ENCODE assay signal across 8 cellular contexts in the genomic region with DNA sequence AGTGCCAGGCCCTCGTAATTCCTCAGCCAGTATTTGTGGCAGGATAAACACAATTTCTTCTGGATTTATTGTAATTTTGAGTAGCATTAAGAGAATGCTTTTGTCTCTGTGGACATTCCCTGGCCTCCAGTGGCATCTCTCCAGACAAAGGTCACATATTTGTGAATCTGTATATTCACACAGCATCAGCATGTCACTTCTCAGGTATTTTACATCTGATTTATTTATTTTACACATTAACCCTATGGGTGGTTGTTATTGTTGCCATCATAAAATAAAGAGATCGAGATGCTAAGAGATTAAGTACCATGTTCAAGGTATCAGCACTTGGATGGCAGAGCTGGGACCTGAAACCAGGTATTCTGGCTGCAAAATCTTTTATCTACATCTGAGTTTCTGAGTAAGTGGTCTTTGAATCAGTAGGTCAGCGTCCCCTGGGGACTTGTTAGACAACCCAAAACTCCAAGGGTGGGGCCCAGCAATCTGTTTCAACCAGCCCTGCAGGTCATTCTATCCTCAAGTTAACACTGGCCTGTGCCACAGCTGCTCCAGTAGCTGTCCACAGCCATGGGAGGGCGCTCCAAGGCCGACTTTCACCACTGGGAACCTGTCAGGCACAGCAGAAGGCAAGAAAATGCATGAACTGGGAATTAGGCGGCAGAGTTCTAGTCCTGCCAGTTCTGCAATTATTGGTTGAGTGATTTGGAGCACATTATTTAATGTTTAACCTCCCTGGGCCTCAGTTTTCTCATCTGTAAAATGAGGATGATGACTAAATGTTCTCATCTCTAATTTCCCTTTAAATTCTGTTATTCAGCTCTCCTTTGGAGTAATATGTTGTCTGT. TPM values are rescaled to one million over a fixed set of nuclear protein-coding genes. Genes with fewer than 3 reads are reported as not detected.
DNase-seq lines count a peak whose midpoint lies in the region; ATAC-seq and TF ChIP-seq lines count a peak whose summit lies in the region.

No MANE protein-coding gene starts in this region.

- H3K27me3 ChIP-seq in left lung: no peaks in the 10 kb centered on the region

- H3K4me1 ChIP-seq in left lung: peaks cover 0 to 25% of the 10 kb centered on the region in 2 donors

- H3K9me3 Mint-ChIP-seq in WTC11: peaks cover 6% of the 10 kb centered on the region
- peaks cover 5% of the 10 kb centered on the region for H3K9me3 Mint-ChIP-seq in central memory CD8-positive, alpha-beta T cell

- H3K27ac ChIP-seq in left lung: peak overlapping the region in 1 of 2 donors; percentile 70

- H3K4me3 ChIP-seq in left lung: no peak overlapping the region

- intact Hi-C loops in left lung (cut with DNase I): no loop called here

- H3K27ac Mint-ChIP-seq in WTC11: peak overlapping the region; percentile 85; the same call in 1 of the 2 replicates
- no peak overlapping the region for H3K27ac Mint-ChIP-seq in central memory CD8-positive, alpha-beta T cell (ENCODE audit: low read depth)

- H3K36me3 ChIP-seq in left lung: no peaks in the 10 kb centered on the region

- TF ChIP-seq CTCF in WTC11 (IDR thresholded peaks at IDR 0.05) (peak; percentile 85), left lung (IDR thresholded peaks at IDR 0.05) (peak; percentile 81 to 86)

- peak overlapping the region; percentile 75 for H3K4me3 Mint-ChIP-seq in WTC11
- no peak overlapping the region for H3K4me3 Mint-ChIP-seq in central memory CD8-positive, alpha-beta T cell

- CTCF ChIA-PET in WTC11 (lab: Charles Lee): interaction anchor here (0.7 to 4.8 kb wide), 18 partner anchors 9 to 735 kb away, joined by 3 to 72 read pairs (median 4); partner anchors contain the start of gene RBKS

- peaks cover under 1% of the 10 kb centered on the region for H3K27me3 Mint-ChIP-seq in WTC11 (ENCODE audit: low read depth)
- H3K27me3 Mint-ChIP-seq in central memory CD8-positive, alpha-beta T cell: peaks cover 19% of the 10 kb centered on the region

- ATAC-seq in WTC11 (peak; percentile 87), left lung (peak; percentile 94)
- ATAC-seq in central memory CD8-positive, alpha-beta T cell (replicated peaks; ENCODE audit: extremely low read depth, poor library complexity, severe bottlenecking): no peak

- peaks cover 0 to 7% of the 10 kb centered on the region in 2 donors for H3K9me3 ChIP-seq in left lung

- H3K36me3 Mint-ChIP-seq in WTC11: peaks cover 2% of the 10 kb centered on the region; the same call in 1 of the 2 replicates
- no peaks in the 10 kb centered on the region for H3K36me3 Mint-ChIP-seq in central memory CD8-positive, alpha-beta T cell (ENCODE audit: insufficient read depth)

- DNase-seq in SIG-M5 treated with dmso at 0.1 percent for 504 hours (lab: John Stamatoyannopoulos, UW; ENCODE audit: unreplicated experiment) (peak; percentile 86), SIG-M5 (lab: John Stamatoyannopoulos, UW) (no peak), NCI-H2107 treated with DMSO at 0.1 percent for 48 hours (lab: John Stamatoyannopoulos, UW; ENCODE audit: unreplicated experiment) (peak; percentile 55), WTC11 (ENCODE audit: low spot score) (peak; percentile 93), left lung (peak; percentile 88 to 94), HuH-7.5 (ENCODE audit: low spot score) (no peak)
- peak; percentile 47 to 50 for DNase-seq in central memory CD8-positive, alpha-beta T cell (ENCODE audit: low spot score in 2 of 2)
- peak; percentile 71 to 75 (median 71) for DNase-seq in stimulated activated CD4-positive, alpha-beta T cell treated with anti-CD3 and anti-CD28 coated beads, TNF-alpha, amount 100 ng/mL, for 48 hours (ENCODE audit: low read depth in 3 of 3)

- POLR2A ChIA-PET in WTC11 (lab: Charles Lee): interaction anchor here (0.6 to 2.1 kb wide), 9 partner anchors 12 to 642 kb away, joined by 3 to 15 read pairs (median 7); no protein-coding TSS in a partner anchor

- H3K4me1 Mint-ChIP-seq in WTC11: peaks cover 25% of the 10 kb centered on the region
- H3K4me1 Mint-ChIP-seq in central memory CD8-positive, alpha-beta T cell: no peaks in the 10 kb centered on the region

TF ChIP-seq in WTC11, 78 proteins besides CTCF, POLR2A, EP300 and RAD21:
- TF ChIP-seq ETV6 (CRISPR knock-in tag; IDR thresholded peaks at IDR 0.05): 0 out of 2 replicates have a peak, but pooled peaks have one; percentile 31
- peak; percentile 52; the same call in 1 of the 2 replicates for TF ChIP-seq GABPB1 (CRISPR knock-in tag; IDR thresholded peaks at IDR 0.05)
- TF ChIP-seq, protein P1, sequence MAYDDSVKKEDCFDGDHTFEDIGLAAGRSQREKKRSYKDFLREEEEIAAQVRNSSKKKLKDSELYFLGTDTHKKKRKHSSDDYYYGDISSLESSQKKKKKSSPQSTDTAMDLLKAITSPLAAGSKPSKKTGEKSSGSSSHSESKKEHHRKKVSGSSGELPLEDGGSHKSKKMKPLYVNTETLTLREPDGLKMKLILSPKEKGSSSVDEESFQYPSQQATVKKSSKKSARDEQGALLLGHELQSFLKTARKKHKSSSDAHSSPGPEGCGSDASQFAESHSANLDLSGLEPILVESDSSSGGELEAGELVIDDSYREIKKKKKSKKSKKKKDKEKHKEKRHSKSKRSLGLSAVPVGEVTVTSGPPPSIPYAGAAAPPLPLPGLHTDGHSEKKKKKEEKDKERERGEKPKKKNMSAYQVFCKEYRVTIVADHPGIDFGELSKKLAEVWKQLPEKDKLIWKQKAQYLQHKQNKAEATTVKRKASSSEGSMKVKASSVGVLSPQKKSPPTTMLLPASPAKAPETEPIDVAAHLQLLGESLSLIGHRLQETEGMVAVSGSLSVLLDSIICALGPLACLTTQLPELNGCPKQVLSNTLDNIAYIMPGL (CRISPR knock-in tag; IDR thresholded peaks at IDR 0.05): 0 out of 2 replicates have a peak, but pooled peaks have one; percentile 34
- TF ChIP-seq ESRRA (CRISPR knock-in tag; IDR thresholded peaks at IDR 0.05; ENCODE audit: borderline replicate concordance): no peak

RNA-seq across cellular contexts. Expression of gene MRPL33, which starts 17.6 kb away (rescaled TPM):
- total RNA-seq in WTC11 (2021): 52.5 to 60.6 TPM (median 58.3 TPM) in 3 replicates
- 100 to 1,000 TPM in 1 of 2 donors, 10 to 100 TPM in 1; 75.2 to 110 TPM for total RNA-seq in left lung

Comparison
In these comparisons a context has a peak if more than half of its experiments do, and no peak if none do; other contexts are left out.
1. DNase-seq: peak in SIG-M5 treated with dmso at 0.1 percent for 504 hours (single experiment), NCI-H2107 treated with DMSO at 0.1 percent for 48 hours (single experiment), WTC11 (single experiment), central memory CD8-positive, alpha-beta T cell (2 of 2), left lung (2 of 2) and stimulated activated CD4-positive, alpha-beta T cell treated with anti-CD3 and anti-CD28 coated beads, TNF-alpha, amount 100 ng/mL, for 48 hours (3 of 3); none in SIG-M5 (single experiment) and HuH-7.5 (single experiment).